Comparison of ENCODE assay signal across 8 cellular contexts in the genomic region with DNA sequence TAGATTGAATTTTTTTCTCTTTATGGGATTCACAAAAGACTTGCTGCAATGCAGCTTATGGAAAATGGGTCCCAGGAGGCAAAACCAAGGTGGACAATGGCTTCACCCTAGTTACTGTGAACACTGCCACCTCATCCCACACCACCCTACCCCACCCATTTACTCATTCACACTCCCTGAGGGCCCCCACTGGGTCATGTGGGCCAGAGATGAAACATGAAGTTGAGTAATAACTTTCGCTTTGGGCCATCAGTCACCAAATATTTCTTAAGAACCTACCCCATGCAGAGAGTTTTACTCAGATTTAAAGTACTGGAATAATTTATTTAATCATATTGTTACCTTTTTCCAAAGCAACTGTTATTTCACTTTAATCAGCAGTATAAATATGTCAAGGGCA.
DNase-seq lines count a peak whose midpoint lies in the region; ATAC-seq and TF ChIP-seq lines count a peak whose summit lies in the region.
"Had no signal": no experiment of that assay in that cellular context is flagged by ENCODE, and none has a peak within 500 bp of the region (broad histone marks: within the 10 kb centered on the region; RNA-seq: fewer than 3 reads in every experiment).

No MANE protein-coding gene starts in this region.

- no peaks in the 10 kb centered on the region for H3K9me2 ChIP-seq in PC-3 (replicated peaks; ENCODE audit: low read length)

- H3K36me3 Mint-ChIP-seq in endodermal cell (ENCODE audit: low read depth), result no peaks in the 10 kb centered on the region

- H2AFZ ChIP-seq in PC-3 (ENCODE audit: low read length) (peak overlapping the region; percentile 68; the same call in 1 of the 2 replicates), mesenchymal stem cell (ENCODE audit: low read depth, low read length) (no peak overlapping the region)

- H4K91ac ChIP-seq in mesenchymal stem cell (ENCODE audit: low read length), result peak overlapping the region; percentile 65

- no peak overlapping the region for H2BK15ac ChIP-seq in mesenchymal stem cell (ENCODE audit: low read depth, poor library complexity, severe bottlenecking)

- H3K9me3 ChIP-seq in PC-3 (ENCODE audit: low read length), result no peaks in the 10 kb centered on the region
- H3K9me3 ChIP-seq in mesenchymal stem cell (ENCODE audit: control insufficient read depth, low read length), result peaks cover 4% of the 10 kb centered on the region
- H3K9me3 ChIP-seq in endodermal cell (ENCODE audit: control insufficient read depth, low read length), result no peaks in the 10 kb centered on the region
- no peaks in the 10 kb centered on the region for H3K9me3 ChIP-seq in right lobe of liver

- no peak overlapping the region for H3K18ac ChIP-seq in mesenchymal stem cell (ENCODE audit: low read depth in 1 of 2, low read length in 2 of 2)

- no peak overlapping the region for H3K23ac ChIP-seq in mesenchymal stem cell (ENCODE audit: low read length in 2 of 2)

- H2AK5ac ChIP-seq in mesenchymal stem cell (ENCODE audit: low read length, severe bottlenecking), result no peak overlapping the region

- no TSS peak for BruUV-seq in PC-3 (replicated peaks; lab: Mats Ljungman, UMichigan)

- ATAC-seq in GM18909 (IDR thresholded peaks at IDR 0.05; ENCODE audit: poor library complexity, unreplicated experiment) (peak; percentile 73), HG02759 (IDR thresholded peaks at IDR 0.05; ENCODE audit: unreplicated experiment) (peak; percentile 69), PC-3 (peak; percentile 64), right lobe of liver (no peak)

- H3K9ac ChIP-seq in PC-3 (ENCODE audit: low read length) (peak overlapping the region; percentile 70), mesenchymal stem cell (ENCODE audit: low read length) (peak overlapping the region; percentile 82), endodermal cell (ENCODE audit: extremely low read depth, low read length, poor library complexity, severe bottlenecking) (no peak overlapping the region)

- peaks cover 76% of the 10 kb centered on the region for H3K4me1 ChIP-seq in PC-3 (ENCODE audit: insufficient read depth, low read length)
- peaks cover 8% of the 10 kb centered on the region for H3K4me1 ChIP-seq in mesenchymal stem cell (ENCODE audit: control insufficient read depth, insufficient read depth, low read depth, low read length)
- no peaks in the 10 kb centered on the region for H3K4me1 ChIP-seq in endodermal cell (ENCODE audit: control insufficient read depth, insufficient read depth, low read length)
- no peaks in the 10 kb centered on the region for H3K4me1 ChIP-seq in right lobe of liver

- peaks cover 9% of the 10 kb centered on the region for H3K4me1 Mint-ChIP-seq in endodermal cell

- H2BK120ac ChIP-seq in mesenchymal stem cell (ENCODE audit: low read depth, low read length), result no peak overlapping the region

- H3K9me3 Mint-ChIP-seq in endodermal cell, result no peaks in the 10 kb centered on the region
- H3K9me3 Mint-ChIP-seq: T-helper 1 cell treated with Interleukin-12 subunit alpha and Interleukin-12 subunit beta and Interleukin-4 antibody, amounts not matched to agents 30 μg/mL and 1 μg/mL, for 36 hours had no signal

- CTCF ChIA-PET in PC-3 (lab: Charles Lee), result interaction anchor here (0.6 kb wide), 1 partner anchor 29 kb away, joined by 3 read pairs; no protein-coding TSS in a partner anchor

- no peak overlapping the region for H3K4ac ChIP-seq in mesenchymal stem cell (ENCODE audit: low read depth in 1 of 2, low read length in 2 of 2)

- POLR2A ChIA-PET in PC-3 (lab: Charles Lee; ENCODE audit: unreplicated experiment), result no interaction called here

- H3K27me3 ChIP-seq in PC-3 (ENCODE audit: low read length) (no peaks in the 10 kb centered on the region), mesenchymal stem cell (ENCODE audit: control insufficient read depth in 1 of 2, insufficient read depth in 1 of 2, low read length in 2 of 2) (no peaks in the 10 kb centered on the region), endodermal cell (ENCODE audit: control insufficient read depth, insufficient read depth, low read length, poor library complexity, severe bottlenecking) (no peaks in the 10 kb centered on the region), right lobe of liver (no peaks in the 10 kb centered on the region)

- TF ChIP-seq POLR2A in right lobe of liver (IDR thresholded peaks at IDR 0.05), result no peak

- peak overlapping the region; percentile 82 for H3K4me2 ChIP-seq in PC-3 (ENCODE audit: low read length)
- H3K4me2 ChIP-seq in mesenchymal stem cell (ENCODE audit: low read length, poor library complexity, severe bottlenecking), result no peak overlapping the region

- intact Hi-C loops in PC-3 (cut with micrococcal nuclease) (no loop called here), right lobe of liver (cut with DNase I) (no loop called here)

- DNase-seq in PC-3 (peak; percentile 91), mesenchymal stem cell (peak; percentile 24), endodermal cell (no peak), NCI-H1436 treated with DMSO at 0.1 percent for 48 hours (lab: John Stamatoyannopoulos, UW) (no peak), right lobe of liver (no peak)

- H3F3A ChIP-seq in PC-3 (ENCODE audit: low read length, unreplicated experiment), result no peaks in the 10 kb centered on the region

- no peaks in the 10 kb centered on the region for H3K27me3 Mint-ChIP-seq in endodermal cell (ENCODE audit: insufficient read depth)

- H3K36me3 ChIP-seq in PC-3 (ENCODE audit: low read depth, low read length) (no peaks in the 10 kb centered on the region), mesenchymal stem cell (ENCODE audit: control insufficient read depth in 1 of 2, insufficient read depth in 2 of 2, low read depth in 1 of 2, low read length in 2 of 2) (peaks cover 0 to 36% of the 10 kb centered on the region in 2 experiments), endodermal cell (ENCODE audit: control insufficient read depth, insufficient read depth, low read length) (no peaks in the 10 kb centered on the region), right lobe of liver (no peaks in the 10 kb centered on the region)

- H2BK12ac ChIP-seq in mesenchymal stem cell (ENCODE audit: low read length in 2 of 2), result no peak overlapping the region

- WGBS in mesenchymal stem cell, result no CpG with 5 or more reads among the region's 1 CpG
- WGBS in endodermal cell (ENCODE audit: insufficient coverage in 1 of 2, insufficient read length in 1 of 2), 2 experiments, result 89% methylated on average over 1 of the region's 1 CpG; no CpG with 5 or more reads in 1 of the 2 experiments
- 75% methylated on average over 1 of the region's 1 CpG for WGBS in right lobe of liver (ENCODE audit: insufficient coverage, low coverage, low lambda C conversion rate, missing lambda C conversion rate)

- no peak overlapping the region for H4K8ac ChIP-seq in mesenchymal stem cell (ENCODE audit: low read length)

- no peak overlapping the region for H2BK5ac ChIP-seq in mesenchymal stem cell (ENCODE audit: low read depth, low read length, poor library complexity, severe bottlenecking)

- H4K20me1 ChIP-seq in PC-3 (ENCODE audit: low read length), result no peaks in the 10 kb centered on the region

- H3K79me2 ChIP-seq in PC-3 (ENCODE audit: low read length), result no peaks in the 10 kb centered on the region

- no peak overlapping the region for H3K4me3 Mint-ChIP-seq in endodermal cell
- H3K4me3 Mint-ChIP-seq: T-helper 1 cell treated with Interleukin-12 subunit alpha and Interleukin-12 subunit beta and Interleukin-4 antibody, amounts not matched to agents 30 μg/mL and 1 μg/mL, for 36 hours had no signal

- H3K79me1 ChIP-seq in mesenchymal stem cell (replicated peaks; ENCODE audit: low read length, poor library complexity, severe bottlenecking), result no peaks in the 10 kb centered on the region

- no peak overlapping the region for H3K14ac ChIP-seq in mesenchymal stem cell (ENCODE audit: low read length in 2 of 2)

- no peak for TF ChIP-seq CTCF in PC-3 (conservative IDR thresholded peaks at IDR 0.05; ENCODE audit: low read depth, low read length)
- no peak for TF ChIP-seq CTCF in endodermal cell (conservative IDR thresholded peaks at IDR 0.05)
- no peak for TF ChIP-seq CTCF in right lobe of liver (IDR thresholded peaks at IDR 0.05)

- H3K4me3 ChIP-seq in PC-3 (ENCODE audit: low read length) (peak overlapping the region; percentile 31; the same call in 1 of the 2 replicates), mesenchymal stem cell (ENCODE audit: insufficient read depth in 1 of 2, low read depth in 1 of 2, low read length in 2 of 2) (peak overlapping the region in 1 of 2 experiments; percentile 38), endodermal cell (ENCODE audit: low read length) (no peak overlapping the region), right lobe of liver (no peak overlapping the region)

- no peak overlapping the region for H3K27ac Mint-ChIP-seq in endodermal cell
- H3K27ac Mint-ChIP-seq: T-helper 1 cell treated with Interleukin-12 subunit alpha and Interleukin-12 subunit beta and Interleukin-4 antibody, amounts not matched to agents 30 μg/mL and 1 μg/mL, for 36 hours had no signal

- H3K27ac ChIP-seq in PC-3 (ENCODE audit: low read length) (peak overlapping the region; percentile 97), mesenchymal stem cell (ENCODE audit: low read length, poor library complexity, severe bottlenecking) (peak overlapping the region; percentile 41), endodermal cell (ENCODE audit: low read depth, low read length) (no peak overlapping the region), right lobe of liver (no peak overlapping the region)

Comparison
In these comparisons a context has a peak if more than half of its experiments do, and no peak if none do; other contexts are left out.
1. ATAC-seq: peak in GM18909 (single experiment), HG02759 (single experiment) and PC-3 (single experiment); none in right lobe of liver (0 of 4).
2. DNase-seq: peak in PC-3 (single experiment) and mesenchymal stem cell (single experiment); none in endodermal cell (single experiment), NCI-H1436 treated with DMSO at 0.1 percent for 48 hours (single experiment) and right lobe of liver (0 of 3).
3. H3K27ac ChIP-seq: peak in PC-3 (single experiment) and mesenchymal stem cell (single experiment); none in endodermal cell (single experiment) and right lobe of liver (0 of 3).